Comparison of ENCODE assay signal across 10 cellular contexts in genomic region chr18:48956378-48956777, GRCh38. TPM values are rescaled to one million over a fixed set of nuclear protein-coding genes. Genes with fewer than 3 reads are reported as not detected.
DNase-seq lines count a peak whose midpoint lies in the region; ATAC-seq and TF ChIP-seq lines count a peak whose summit lies in the region.
"Had no signal": no experiment of that assay in that cellular context is flagged by ENCODE, and none has a peak within 500 bp of the region (broad histone marks: within the 10 kb centered on the region; RNA-seq: fewer than 3 reads in every experiment).

No MANE protein-coding gene starts in this region.

- peaks cover 38% of the 10 kb centered on the region for H3F3A ChIP-seq in PC-9 (ENCODE audit: insufficient read depth, low read depth)

- no TSS peak for BruUV-seq in PC-9 (replicated peaks; lab: Mats Ljungman, UMichigan)

- H3K9me3 ChIP-seq in AG04450 (ENCODE audit: control insufficient read depth, insufficient read depth, low read length) (no peaks in the 10 kb centered on the region; the same call in 1 of the 2 replicates), PC-9 (ENCODE audit: insufficient read depth, low read depth) (no peaks in the 10 kb centered on the region), parathyroid adenoma (ENCODE audit: control insufficient read depth, low read length) (no peaks in the 10 kb centered on the region)
- no peaks in the 10 kb centered on the region for H3K9me3 ChIP-seq in effector memory CD4-positive, alpha-beta T cell (ENCODE audit: control insufficient read depth, low read length)

- H3K27ac ChIP-seq in AG04450 (ENCODE audit: low read depth, low read length) (peak overlapping the region; percentile 87), PC-9 (peak overlapping the region; percentile 75), parathyroid adenoma (peak overlapping the region; percentile 89)
- no peak overlapping the region for H3K27ac ChIP-seq in effector memory CD4-positive, alpha-beta T cell (ENCODE audit: insufficient read depth, low read length, poor library complexity, severe bottlenecking)
- H3K27ac ChIP-seq: C4-2B had no signal

- H4K20me1 ChIP-seq in PC-9 (ENCODE audit: insufficient read depth), result no peaks in the 10 kb centered on the region

- DNase-seq in AG04450 (ENCODE audit: low read depth, low spot score), result no peak
- DNase-seq in PC-9, result peak in 1 of 2 experiments; percentile 60
- DNase-seq in fibroblast of gingiva (ENCODE audit: low read depth), result peak; percentile 91
- DNase-seq in Ammon's horn (ENCODE audit: low spot score), result no peak
- DNase-seq in activated CD4-positive, alpha-beta T cell treated with anti-CD3 and anti-CD28 coated beads for 48 hours, result no peak
- DNase-seq in effector memory CD4-positive, alpha-beta T cell, result no peak
- DNase-seq: NCI-H345 had no signal

- H2AFZ ChIP-seq in PC-9 (peak overlapping the region; percentile 57), parathyroid adenoma (peak overlapping the region; percentile 65)

- H3K9me2 ChIP-seq in PC-9 (ENCODE audit: insufficient read depth), result no peaks in the 10 kb centered on the region

- peaks cover 57% of the 10 kb centered on the region for H3K4me1 ChIP-seq in PC-9 (replicated peaks; ENCODE audit: insufficient read depth)
- H3K4me1 ChIP-seq in parathyroid adenoma, result peaks cover 21% of the 10 kb centered on the region
- H3K4me1 ChIP-seq in effector memory CD4-positive, alpha-beta T cell (ENCODE audit: control insufficient read depth, insufficient read depth, low read length, poor library complexity, severe bottlenecking), result peaks cover 24% of the 10 kb centered on the region

- peaks cover 3% of the 10 kb centered on the region; the same call in 1 of the 2 replicates for H3K79me2 ChIP-seq in PC-9 (ENCODE audit: low read depth)
- H3K79me2 ChIP-seq in parathyroid adenoma, result no peaks in the 10 kb centered on the region

- POLR2A ChIA-PET in AG04450 (lab: Yijun Ruan, JAX) (no interaction called here), PC-9 (lab: Charles Lee; ENCODE audit: unreplicated experiment) (no interaction called here)

- H3K27me3 ChIP-seq in AG04450 (ENCODE audit: control insufficient read depth, insufficient read depth, low read length) (no peaks in the 10 kb centered on the region), PC-9 (ENCODE audit: insufficient read depth, low read depth) (no peaks in the 10 kb centered on the region), parathyroid adenoma (ENCODE audit: control insufficient read depth, insufficient read depth, low read length) (no peaks in the 10 kb centered on the region)
- H3K27me3 ChIP-seq in effector memory CD4-positive, alpha-beta T cell (replicated peaks; ENCODE audit: control insufficient read depth, insufficient read depth, low read length, poor library complexity, severe bottlenecking), result no peaks in the 10 kb centered on the region

- intact Hi-C loops in PC-9 (cut with micrococcal nuclease; ENCODE audit: unreplicated experiment), result no loop called here

- peak overlapping the region; percentile 58 for H3K4me2 ChIP-seq in PC-9
- H3K4me2 ChIP-seq in parathyroid adenoma (ENCODE audit: low read length), result peak overlapping the region; percentile 29

- H3K4me3 ChIP-seq in AG04450 (ENCODE audit: low read depth, low read length), result no peak overlapping the region
- no peak overlapping the region for H3K4me3 ChIP-seq in PC-9
- peak overlapping the region; percentile 25 for H3K4me3 ChIP-seq in parathyroid adenoma (ENCODE audit: low read depth, low read length)
- no peak overlapping the region for H3K4me3 ChIP-seq in effector memory CD4-positive, alpha-beta T cell (ENCODE audit: insufficient read depth, low read depth, low read length, poor library complexity, severe bottlenecking)

- ATAC-seq in GM21381 (IDR thresholded peaks at IDR 0.05; ENCODE audit: unreplicated experiment), result no peak

- H3K36me3 ChIP-seq in PC-9 (ENCODE audit: low read depth), result no peaks in the 10 kb centered on the region
- no peaks in the 10 kb centered on the region for H3K36me3 ChIP-seq in parathyroid adenoma (ENCODE audit: control insufficient read depth, insufficient read depth, low read length)
- H3K36me3 ChIP-seq in effector memory CD4-positive, alpha-beta T cell (ENCODE audit: control insufficient read depth, insufficient read depth, low read length), result no peaks in the 10 kb centered on the region

- no peak overlapping the region for H3K9ac ChIP-seq in parathyroid adenoma

- CTCF ChIA-PET in AG04450 (lab: Charles Lee), result interaction anchor here (0.6 kb wide), 1 partner anchor 282 kb away, joined by 3 read pairs; no protein-coding TSS in a partner anchor
- CTCF ChIA-PET in PC-9 (lab: Charles Lee), result interaction anchor here (0.6 to 1.0 kb wide), 2 partner anchors 17 to 40 kb away, joined by 3 to 5 read pairs; no protein-coding TSS in a partner anchor

- TF ChIP-seq CTCF in AG04450 (IDR thresholded peaks at IDR 0.05; ENCODE audit: low read depth, low read length), result no peak
- no peak for TF ChIP-seq CTCF in PC-9 (conservative IDR thresholded peaks at IDR 0.05)
- TF ChIP-seq CTCF in parathyroid adenoma (IDR thresholded peaks at IDR 0.05), result no peak

RNA-seq across cellular contexts. Expression of gene SMAD7, which starts 5.6 kb away (rescaled TPM):
- polyA plus RNA-seq in AG04450 (2011; rRNA removed), result 7.4 and 8.0 TPM in 2 replicates
- polyA minus RNA-seq in AG04450 (2011; rRNA and poly(A)+ RNA removed), result 19.6 and 24.1 TPM in 2 replicates
- 5.0 and 5.8 TPM in 2 replicates for total RNA-seq in PC-9 (2021)
